In genomic region chr6:151389640-151390275, GRCh38 we compare ENCODE assay signal across 8 cellular contexts. TPM values are rescaled to one million over a fixed set of nuclear protein-coding genes. Genes with fewer than 3 reads are reported as not detected.
DNase-seq lines count a peak whose midpoint lies in the region; ATAC-seq and TF ChIP-seq lines count a peak whose summit lies in the region.

No MANE protein-coding gene starts in this region.

- H3K9ac ChIP-seq in neuronal stem cell (ENCODE audit: low read depth, low read length, poor library complexity): peak overlapping the region; percentile 98

- H3K4ac ChIP-seq in neuronal stem cell (ENCODE audit: low read length): peak overlapping the region; percentile 96

- H2BK12ac ChIP-seq in neuronal stem cell (ENCODE audit: low read length): peak overlapping the region; percentile 87

- peak overlapping the region; percentile 100 for H3K27ac ChIP-seq in neuronal stem cell (replicated peaks; ENCODE audit: low read length)

- H3K9me3 ChIP-seq in neuronal stem cell (replicated peaks in 1 of 2; ENCODE audit: control insufficient read depth in 2 of 2, insufficient read depth in 1 of 2, low read depth in 1 of 2, low read length in 2 of 2): no peaks in the 10 kb centered on the region

- peak overlapping the region; percentile 99 for H3K23ac ChIP-seq in neuronal stem cell (ENCODE audit: low read depth, low read length, poor library complexity)

- no peaks in the 10 kb centered on the region for H3K27me3 ChIP-seq in neuronal stem cell (ENCODE audit: control insufficient read depth in 3 of 3, insufficient read depth in 3 of 3, low read depth in 1 of 3, low read length in 3 of 3)

- H3K36me3 ChIP-seq in neuronal stem cell (replicated peaks in 1 of 2; ENCODE audit: control insufficient read depth in 2 of 2, insufficient read depth in 2 of 2, low read length in 2 of 2): peaks cover 0 to 47% of the 10 kb centered on the region in 2 donors

- H3K79me1 ChIP-seq in neuronal stem cell (ENCODE audit: low read depth, low read length): peaks cover 2% of the 10 kb centered on the region

- H3K9me3 Mint-ChIP-seq in Calu3 (ENCODE audit: low read depth, unreplicated experiment): no peaks in the 10 kb centered on the region
- H3K9me3 Mint-ChIP-seq in activated naive CD8-positive, alpha-beta T cell treated with anti-CD3 and anti-CD28 coated beads for 36 hours: no peaks in the 10 kb centered on the region

- CTCF ChIA-PET in Calu3 (lab: Charles Lee): no interaction called here

- H2AFZ ChIP-seq in neuronal stem cell (ENCODE audit: low read length): peak overlapping the region; percentile 91

- peak; percentile 25 for DNase-seq in Calu3
- peak; percentile 78 for DNase-seq in NCI-H748 (lab: John Stamatoyannopoulos, UW; ENCODE audit: unreplicated experiment)
- DNase-seq in activated naive CD8-positive, alpha-beta T cell treated with anti-CD3 and anti-CD28 coated beads for 36 hours: no peak
- peak; percentile 64 for DNase-seq in glomerular visceral epithelial cell (ENCODE audit: extremely low spot score)
- DNase-seq in neuronal stem cell (ENCODE audit: low spot score): no peak
- no peak for DNase-seq in NCI-H128 (lab: John Stamatoyannopoulos, UW; ENCODE audit: unreplicated experiment)

- peak overlapping the region; percentile 61 to 86 for H3K4me3 ChIP-seq in neuronal stem cell (ENCODE audit: low read length in 2 of 2)

- H2AK5ac ChIP-seq in neuronal stem cell (ENCODE audit: low read depth, low read length): no peak overlapping the region

- BruUV-seq in Calu3 (replicated peaks; lab: Mats Ljungman, UMichigan): no TSS peak

- H3K4me2 ChIP-seq in neuronal stem cell (ENCODE audit: insufficient read depth, low read length, poor library complexity, severe bottlenecking): peak overlapping the region; percentile 76

- no peak overlapping the region for H2BK120ac ChIP-seq in neuronal stem cell (ENCODE audit: low read depth, low read length)

- no peak overlapping the region for H4K8ac ChIP-seq in neuronal stem cell (ENCODE audit: low read depth, low read length)

- H3K4me1 ChIP-seq in neuronal stem cell (ENCODE audit: control insufficient read depth in 2 of 2, insufficient read depth in 1 of 2, low read depth in 1 of 2, low read length in 2 of 2): peaks cover 4 to 17% of the 10 kb centered on the region in 2 donors

- H4K91ac ChIP-seq in neuronal stem cell (ENCODE audit: low read depth, low read length, poor library complexity): peak overlapping the region; percentile 89

- peak overlapping the region; percentile 99 for H2BK5ac ChIP-seq in neuronal stem cell (ENCODE audit: low read length)

- peaks cover 14% of the 10 kb centered on the region for H3K4me1 Mint-ChIP-seq in Calu3 (ENCODE audit: low read depth, unreplicated experiment)
- peaks cover 49% of the 10 kb centered on the region for H3K4me1 Mint-ChIP-seq in activated naive CD8-positive, alpha-beta T cell treated with anti-CD3 and anti-CD28 coated beads for 36 hours

- no CpG with 5 or more reads among the region's 54 CpGs for WGBS in neuronal stem cell (ENCODE audit: extremely low coverage in 2 of 2, insufficient read length in 2 of 2, insufficient replicate concordance in 1 of 2), 2 donors

- H2BK15ac ChIP-seq in neuronal stem cell (ENCODE audit: low read length): peak overlapping the region; percentile 19

- H3K36me3 Mint-ChIP-seq in Calu3 (ENCODE audit: insufficient read depth, unreplicated experiment): peaks cover 41% of the 10 kb centered on the region
- peaks cover 28% of the 10 kb centered on the region for H3K36me3 Mint-ChIP-seq in activated naive CD8-positive, alpha-beta T cell treated with anti-CD3 and anti-CD28 coated beads for 36 hours

- TF ChIP-seq CTCF in Calu3 (IDR thresholded peaks at IDR 0.05; ENCODE audit: unreplicated experiment): no peak

- H3K27ac Mint-ChIP-seq in Calu3 (ENCODE audit: unreplicated experiment): peak overlapping the region; percentile 70
- peak overlapping the region; percentile 93 for H3K27ac Mint-ChIP-seq in activated naive CD8-positive, alpha-beta T cell treated with anti-CD3 and anti-CD28 coated beads for 36 hours

- ATAC-seq in GM19043 (IDR thresholded peaks at IDR 0.05; ENCODE audit: low read depth, unreplicated experiment) (peak; percentile 54), HG03159 (IDR thresholded peaks at IDR 0.05; ENCODE audit: unreplicated experiment) (peak; percentile 59)

- peak overlapping the region; percentile 100 for H3K18ac ChIP-seq in neuronal stem cell (ENCODE audit: low read length)

- H3K14ac ChIP-seq in neuronal stem cell (ENCODE audit: low read length): peak overlapping the region; percentile 98

- intact Hi-C loops in Calu3 (cut with micrococcal nuclease; ENCODE audit: unreplicated experiment): no loop called here

- H3K27me3 Mint-ChIP-seq in Calu3 (ENCODE audit: unreplicated experiment): no peaks in the 10 kb centered on the region
- peaks cover 3% of the 10 kb centered on the region for H3K27me3 Mint-ChIP-seq in activated naive CD8-positive, alpha-beta T cell treated with anti-CD3 and anti-CD28 coated beads for 36 hours

- peak overlapping the region; percentile 86 for H3K4me3 Mint-ChIP-seq in Calu3 (ENCODE audit: low read depth, unreplicated experiment)
- peak overlapping the region; percentile 85 for H3K4me3 Mint-ChIP-seq in activated naive CD8-positive, alpha-beta T cell treated with anti-CD3 and anti-CD28 coated beads for 36 hours

RNA-seq across cellular contexts. Expression of gene ZBTB2, which starts 1.6 kb away (rescaled TPM):
- 15.2 and 15.7 TPM in 2 replicates for total RNA-seq in Calu3 (2022)
- 10 to 100 TPM; 26.8 to 28.2 TPM for total RNA-seq in activated naive CD8-positive, alpha-beta T cell treated with anti-CD3 and anti-CD28 coated beads for 36 hours
- 8.2 TPM for polyA plus RNA-seq in neuronal stem cell (2013, experiment 1 of 2)
- 7.9 TPM for polyA plus RNA-seq in neuronal stem cell (2013, experiment 2 of 2)

Comparison
In these comparisons a context has a peak if more than half of its experiments do, and no peak if none do; other contexts are left out.
1. DNase-seq: peak in Calu3 (single experiment), NCI-H748 (single experiment) and glomerular visceral epithelial cell (single experiment); none in activated naive CD8-positive, alpha-beta T cell treated with anti-CD3 and anti-CD28 coated beads for 36 hours (single experiment), neuronal stem cell (single experiment) and NCI-H128 (single experiment).